In the genomic region with DNA sequence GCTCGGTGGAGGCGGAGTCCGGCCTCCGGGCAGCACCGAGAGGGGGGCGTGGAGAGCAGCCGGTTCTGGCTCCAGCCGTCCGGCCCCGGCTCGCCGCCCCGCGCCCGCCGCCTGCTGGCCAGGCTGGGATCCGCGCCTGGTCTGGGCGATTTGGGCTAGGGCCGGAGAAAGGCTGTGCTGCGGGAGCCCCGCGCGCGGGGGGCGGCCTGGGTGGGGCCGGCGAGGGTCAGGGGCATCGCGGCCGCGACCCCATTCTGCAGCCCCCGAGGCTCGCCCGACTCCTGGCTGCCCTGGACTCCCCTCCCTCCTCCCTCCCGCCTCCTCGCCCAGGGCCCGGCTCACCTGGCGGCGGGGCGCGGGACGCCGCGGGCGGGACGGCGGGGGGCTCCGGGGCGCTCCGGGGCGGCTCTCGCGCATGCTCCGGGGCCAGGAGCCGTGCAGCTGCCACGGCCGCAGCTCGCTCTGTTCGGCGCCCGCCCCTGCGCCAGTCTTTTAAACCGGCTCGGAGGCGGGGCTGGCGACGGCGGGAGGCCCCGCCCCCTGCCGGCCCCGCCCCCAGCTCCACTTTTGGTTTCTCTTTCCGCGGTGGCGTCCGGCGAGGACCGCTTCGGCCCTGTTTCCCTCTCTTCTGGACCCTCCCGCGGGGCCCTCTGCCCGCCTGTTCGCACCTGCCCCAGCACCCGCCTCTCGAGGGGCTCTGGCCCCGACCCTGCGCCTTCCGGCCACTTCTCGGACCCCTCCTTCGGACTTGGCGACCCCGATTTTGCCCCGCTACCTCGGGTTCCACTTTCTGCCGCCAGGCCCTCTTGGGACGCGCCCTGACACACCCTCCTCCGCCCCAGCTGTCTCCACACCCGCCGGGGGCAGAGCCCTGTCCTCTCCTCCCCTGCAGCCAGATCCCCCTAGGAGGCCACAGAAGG, we compare ENCODE assay signal across 1 cellular context.
TF ChIP-seq lines count a peak whose summit lies in the region.

A gene with protein sequence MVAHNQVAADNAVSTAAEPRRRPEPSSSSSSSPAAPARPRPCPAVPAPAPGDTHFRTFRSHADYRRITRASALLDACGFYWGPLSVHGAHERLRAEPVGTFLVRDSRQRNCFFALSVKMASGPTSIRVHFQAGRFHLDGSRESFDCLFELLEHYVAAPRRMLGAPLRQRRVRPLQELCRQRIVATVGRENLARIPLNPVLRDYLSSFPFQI (minus strand): TSS at position 468 of the 920 bp plus-strand sequence. CDS start 726 bp downstream, outside the sequence.

TF ChIP-seq in GM12878, 131 proteins besides CTCF, POLR2A, EP300 and RAD21 (continued from another document):
- TF ChIP-seq, protein P1, sequence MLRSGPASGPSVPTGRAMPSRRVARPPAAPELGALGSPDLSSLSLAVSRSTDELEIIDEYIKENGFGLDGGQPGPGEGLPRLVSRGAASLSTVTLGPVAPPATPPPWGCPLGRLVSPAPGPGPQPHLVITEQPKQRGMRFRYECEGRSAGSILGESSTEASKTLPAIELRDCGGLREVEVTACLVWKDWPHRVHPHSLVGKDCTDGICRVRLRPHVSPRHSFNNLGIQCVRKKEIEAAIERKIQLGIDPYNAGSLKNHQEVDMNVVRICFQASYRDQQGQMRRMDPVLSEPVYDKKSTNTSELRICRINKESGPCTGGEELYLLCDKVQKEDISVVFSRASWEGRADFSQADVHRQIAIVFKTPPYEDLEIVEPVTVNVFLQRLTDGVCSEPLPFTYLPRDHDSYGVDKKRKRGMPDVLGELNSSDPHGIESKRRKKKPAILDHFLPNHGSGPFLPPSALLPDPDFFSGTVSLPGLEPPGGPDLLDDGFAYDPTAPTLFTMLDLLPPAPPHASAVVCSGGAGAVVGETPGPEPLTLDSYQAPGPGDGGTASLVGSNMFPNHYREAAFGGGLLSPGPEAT (IDR thresholded peaks at IDR 0.05; ENCODE audit: low read depth), result peak; percentile 15; the same call in 1 of the 2 replicates
- TF ChIP-seq, protein P2, sequence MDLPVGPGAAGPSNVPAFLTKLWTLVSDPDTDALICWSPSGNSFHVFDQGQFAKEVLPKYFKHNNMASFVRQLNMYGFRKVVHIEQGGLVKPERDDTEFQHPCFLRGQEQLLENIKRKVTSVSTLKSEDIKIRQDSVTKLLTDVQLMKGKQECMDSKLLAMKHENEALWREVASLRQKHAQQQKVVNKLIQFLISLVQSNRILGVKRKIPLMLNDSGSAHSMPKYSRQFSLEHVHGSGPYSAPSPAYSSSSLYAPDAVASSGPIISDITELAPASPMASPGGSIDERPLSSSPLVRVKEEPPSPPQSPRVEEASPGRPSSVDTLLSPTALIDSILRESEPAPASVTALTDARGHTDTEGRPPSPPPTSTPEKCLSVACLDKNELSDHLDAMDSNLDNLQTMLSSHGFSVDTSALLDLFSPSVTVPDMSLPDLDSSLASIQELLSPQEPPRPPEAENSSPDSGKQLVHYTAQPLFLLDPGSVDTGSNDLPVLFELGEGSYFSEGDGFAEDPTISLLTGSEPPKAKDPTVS (IDR thresholded peaks at IDR 0.05; ENCODE audit: low read depth, low read length), result 0 out of 2 replicates have a peak, but pooled peaks have one; percentile 41
- TF ChIP-seq TBL1XR1 (IDR thresholded peaks at IDR 0.05; ENCODE audit: low read depth, low read length), result no peak; the same call in 1 of the 2 replicates
- TF ChIP-seq, protein P3, sequence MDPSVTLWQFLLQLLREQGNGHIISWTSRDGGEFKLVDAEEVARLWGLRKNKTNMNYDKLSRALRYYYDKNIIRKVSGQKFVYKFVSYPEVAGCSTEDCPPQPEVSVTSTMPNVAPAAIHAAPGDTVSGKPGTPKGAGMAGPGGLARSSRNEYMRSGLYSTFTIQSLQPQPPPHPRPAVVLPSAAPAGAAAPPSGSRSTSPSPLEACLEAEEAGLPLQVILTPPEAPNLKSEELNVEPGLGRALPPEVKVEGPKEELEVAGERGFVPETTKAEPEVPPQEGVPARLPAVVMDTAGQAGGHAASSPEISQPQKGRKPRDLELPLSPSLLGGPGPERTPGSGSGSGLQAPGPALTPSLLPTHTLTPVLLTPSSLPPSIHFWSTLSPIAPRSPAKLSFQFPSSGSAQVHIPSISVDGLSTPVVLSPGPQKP (IDR thresholded peaks at IDR 0.05; ENCODE audit: low read depth, low read length), result 0 out of 2 replicates have a peak, but pooled peaks have one; percentile 28
- TF ChIP-seq POLR2AphosphoS2 (IDR thresholded peaks at IDR 0.05; ENCODE audit: low read depth, low read length), result peak; percentile 96
- no peak for TF ChIP-seq KDM1A (IDR thresholded peaks at IDR 0.05; ENCODE audit: borderline replicate concordance)
- TF ChIP-seq ASH2L (IDR thresholded peaks at IDR 0.05; ENCODE audit: borderline replicate concordance, low read depth), result peak; percentile 77; the same call in 1 of the 2 replicates
- TF ChIP-seq CBX3 (IDR thresholded peaks at IDR 0.05; ENCODE audit: borderline replicate concordance, low read depth), result no peak
- TF ChIP-seq, protein P4, sequence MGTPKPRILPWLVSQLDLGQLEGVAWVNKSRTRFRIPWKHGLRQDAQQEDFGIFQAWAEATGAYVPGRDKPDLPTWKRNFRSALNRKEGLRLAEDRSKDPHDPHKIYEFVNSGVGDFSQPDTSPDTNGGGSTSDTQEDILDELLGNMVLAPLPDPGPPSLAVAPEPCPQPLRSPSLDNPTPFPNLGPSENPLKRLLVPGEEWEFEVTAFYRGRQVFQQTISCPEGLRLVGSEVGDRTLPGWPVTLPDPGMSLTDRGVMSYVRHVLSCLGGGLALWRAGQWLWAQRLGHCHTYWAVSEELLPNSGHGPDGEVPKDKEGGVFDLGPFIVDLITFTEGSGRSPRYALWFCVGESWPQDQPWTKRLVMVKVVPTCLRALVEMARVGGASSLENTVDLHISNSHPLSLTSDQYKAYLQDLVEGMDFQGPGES (IDR thresholded peaks at IDR 0.05), result no peak
- TF ChIP-seq, protein P5, sequence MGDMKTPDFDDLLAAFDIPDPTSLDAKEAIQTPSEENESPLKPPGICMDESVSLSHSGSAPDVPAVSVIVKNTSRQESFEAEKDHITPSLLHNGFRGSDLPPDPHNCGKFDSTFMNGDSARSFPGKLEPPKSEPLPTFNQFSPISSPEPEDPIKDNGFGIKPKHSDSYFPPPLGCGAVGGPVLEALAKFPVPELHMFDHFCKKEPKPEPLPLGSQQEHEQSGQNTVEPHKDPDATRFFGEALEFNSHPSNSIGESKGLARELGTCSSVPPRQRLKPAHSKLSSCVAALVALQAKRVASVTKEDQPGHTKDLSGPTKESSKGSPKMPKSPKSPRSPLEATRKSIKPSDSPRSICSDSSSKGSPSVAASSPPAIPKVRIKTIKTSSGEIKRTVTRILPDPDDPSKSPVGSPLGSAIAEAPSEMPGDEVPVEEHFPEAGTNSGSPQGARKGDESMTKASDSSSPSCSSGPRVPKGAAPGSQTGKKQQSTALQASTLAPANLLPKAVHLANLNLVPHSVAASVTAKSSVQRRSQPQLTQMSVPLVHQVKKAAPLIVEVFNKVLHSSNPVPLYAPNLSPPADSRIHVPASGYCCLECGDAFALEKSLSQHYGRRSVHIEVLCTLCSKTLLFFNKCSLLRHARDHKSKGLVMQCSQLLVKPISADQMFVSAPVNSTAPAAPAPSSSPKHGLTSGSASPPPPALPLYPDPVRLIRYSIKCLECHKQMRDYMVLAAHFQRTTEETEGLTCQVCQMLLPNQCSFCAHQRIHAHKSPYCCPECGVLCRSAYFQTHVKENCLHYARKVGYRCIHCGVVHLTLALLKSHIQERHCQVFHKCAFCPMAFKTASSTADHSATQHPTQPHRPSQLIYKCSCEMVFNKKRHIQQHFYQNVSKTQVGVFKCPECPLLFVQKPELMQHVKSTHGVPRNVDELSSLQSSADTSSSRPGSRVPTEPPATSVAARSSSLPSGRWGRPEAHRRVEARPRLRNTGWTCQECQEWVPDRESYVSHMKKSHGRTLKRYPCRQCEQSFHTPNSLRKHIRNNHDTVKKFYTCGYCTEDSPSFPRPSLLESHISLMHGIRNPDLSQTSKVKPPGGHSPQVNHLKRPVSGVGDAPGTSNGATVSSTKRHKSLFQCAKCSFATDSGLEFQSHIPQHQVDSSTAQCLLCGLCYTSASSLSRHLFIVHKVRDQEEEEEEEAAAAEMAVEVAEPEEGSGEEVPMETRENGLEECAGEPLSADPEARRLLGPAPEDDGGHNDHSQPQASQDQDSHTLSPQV (IDR thresholded peaks at IDR 0.05), result peak; percentile 75; the same call in 1 of the 2 replicates
- TF ChIP-seq BHLHE40 (IDR thresholded peaks at IDR 0.05; ENCODE audit: borderline replicate concordance in 1 of 2, low read depth in 2 of 2, low read length in 1 of 2), result peak in 1 of 2 experiments; percentile 74; a peak in 2 of 4 replicates
- no peak for TF ChIP-seq ATF7 (IDR thresholded peaks at IDR 0.05; ENCODE audit: low read depth)
- no peak for TF ChIP-seq TCF7 (IDR thresholded peaks at IDR 0.05; ENCODE audit: borderline replicate concordance)
- peak in 1 of 2 experiments; percentile 58; a peak in 2 of 4 replicates for TF ChIP-seq SRF (IDR thresholded peaks at IDR 0.05; ENCODE audit: low read depth in 2 of 2, low read length in 2 of 2)
- TF ChIP-seq, protein P6, sequence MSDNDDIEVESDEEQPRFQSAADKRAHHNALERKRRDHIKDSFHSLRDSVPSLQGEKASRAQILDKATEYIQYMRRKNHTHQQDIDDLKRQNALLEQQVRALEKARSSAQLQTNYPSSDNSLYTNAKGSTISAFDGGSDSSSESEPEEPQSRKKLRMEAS (IDR thresholded peaks at IDR 0.05; ENCODE audit: low read depth, low read length), result no peak; the same call in 1 of the 2 replicates
- no peak for TF ChIP-seq FOS (IDR thresholded peaks at IDR 0.05; ENCODE audit: borderline replicate concordance, extremely low read depth, insufficient read length)
- TF ChIP-seq, protein P7, sequence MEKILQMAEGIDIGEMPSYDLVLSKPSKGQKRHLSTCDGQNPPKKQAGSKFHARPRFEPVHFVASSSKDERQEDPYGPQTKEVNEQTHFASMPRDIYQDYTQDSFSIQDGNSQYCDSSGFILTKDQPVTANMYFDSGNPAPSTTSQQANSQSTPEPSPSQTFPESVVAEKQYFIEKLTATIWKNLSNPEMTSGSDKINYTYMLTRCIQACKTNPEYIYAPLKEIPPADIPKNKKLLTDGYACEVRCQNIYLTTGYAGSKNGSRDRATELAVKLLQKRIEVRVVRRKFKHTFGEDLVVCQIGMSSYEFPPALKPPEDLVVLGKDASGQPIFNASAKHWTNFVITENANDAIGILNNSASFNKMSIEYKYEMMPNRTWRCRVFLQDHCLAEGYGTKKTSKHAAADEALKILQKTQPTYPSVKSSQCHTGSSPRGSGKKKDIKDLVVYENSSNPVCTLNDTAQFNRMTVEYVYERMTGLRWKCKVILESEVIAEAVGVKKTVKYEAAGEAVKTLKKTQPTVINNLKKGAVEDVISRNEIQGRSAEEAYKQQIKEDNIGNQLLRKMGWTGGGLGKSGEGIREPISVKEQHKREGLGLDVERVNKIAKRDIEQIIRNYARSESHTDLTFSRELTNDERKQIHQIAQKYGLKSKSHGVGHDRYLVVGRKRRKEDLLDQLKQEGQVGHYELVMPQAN (conservative IDR thresholded peaks at IDR 0.05), result peak; percentile 83
- TF ChIP-seq, protein P8, sequence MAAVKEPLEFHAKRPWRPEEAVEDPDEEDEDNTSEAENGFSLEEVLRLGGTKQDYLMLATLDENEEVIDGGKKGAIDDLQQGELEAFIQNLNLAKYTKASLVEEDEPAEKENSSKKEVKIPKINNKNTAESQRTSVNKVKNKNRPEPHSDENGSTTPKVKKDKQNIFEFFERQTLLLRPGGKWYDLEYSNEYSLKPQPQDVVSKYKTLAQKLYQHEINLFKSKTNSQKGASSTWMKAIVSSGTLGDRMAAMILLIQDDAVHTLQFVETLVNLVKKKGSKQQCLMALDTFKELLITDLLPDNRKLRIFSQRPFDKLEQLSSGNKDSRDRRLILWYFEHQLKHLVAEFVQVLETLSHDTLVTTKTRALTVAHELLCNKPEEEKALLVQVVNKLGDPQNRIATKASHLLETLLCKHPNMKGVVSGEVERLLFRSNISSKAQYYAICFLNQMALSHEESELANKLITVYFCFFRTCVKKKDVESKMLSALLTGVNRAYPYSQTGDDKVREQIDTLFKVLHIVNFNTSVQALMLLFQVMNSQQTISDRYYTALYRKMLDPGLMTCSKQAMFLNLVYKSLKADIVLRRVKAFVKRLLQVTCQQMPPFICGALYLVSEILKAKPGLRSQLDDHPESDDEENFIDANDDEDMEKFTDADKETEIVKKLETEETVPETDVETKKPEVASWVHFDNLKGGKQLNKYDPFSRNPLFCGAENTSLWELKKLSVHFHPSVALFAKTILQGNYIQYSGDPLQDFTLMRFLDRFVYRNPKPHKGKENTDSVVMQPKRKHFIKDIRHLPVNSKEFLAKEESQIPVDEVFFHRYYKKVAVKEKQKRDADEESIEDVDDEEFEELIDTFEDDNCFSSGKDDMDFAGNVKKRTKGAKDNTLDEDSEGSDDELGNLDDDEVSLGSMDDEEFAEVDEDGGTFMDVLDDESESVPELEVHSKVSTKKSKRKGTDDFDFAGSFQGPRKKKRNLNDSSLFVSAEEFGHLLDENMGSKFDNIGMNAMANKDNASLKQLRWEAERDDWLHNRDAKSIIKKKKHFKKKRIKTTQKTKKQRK (IDR thresholded peaks at IDR 0.05; ENCODE audit: low read depth, low read length), result no peak
